Comparison of ENCODE assay signal across 9 cellular contexts in the genomic region with DNA sequence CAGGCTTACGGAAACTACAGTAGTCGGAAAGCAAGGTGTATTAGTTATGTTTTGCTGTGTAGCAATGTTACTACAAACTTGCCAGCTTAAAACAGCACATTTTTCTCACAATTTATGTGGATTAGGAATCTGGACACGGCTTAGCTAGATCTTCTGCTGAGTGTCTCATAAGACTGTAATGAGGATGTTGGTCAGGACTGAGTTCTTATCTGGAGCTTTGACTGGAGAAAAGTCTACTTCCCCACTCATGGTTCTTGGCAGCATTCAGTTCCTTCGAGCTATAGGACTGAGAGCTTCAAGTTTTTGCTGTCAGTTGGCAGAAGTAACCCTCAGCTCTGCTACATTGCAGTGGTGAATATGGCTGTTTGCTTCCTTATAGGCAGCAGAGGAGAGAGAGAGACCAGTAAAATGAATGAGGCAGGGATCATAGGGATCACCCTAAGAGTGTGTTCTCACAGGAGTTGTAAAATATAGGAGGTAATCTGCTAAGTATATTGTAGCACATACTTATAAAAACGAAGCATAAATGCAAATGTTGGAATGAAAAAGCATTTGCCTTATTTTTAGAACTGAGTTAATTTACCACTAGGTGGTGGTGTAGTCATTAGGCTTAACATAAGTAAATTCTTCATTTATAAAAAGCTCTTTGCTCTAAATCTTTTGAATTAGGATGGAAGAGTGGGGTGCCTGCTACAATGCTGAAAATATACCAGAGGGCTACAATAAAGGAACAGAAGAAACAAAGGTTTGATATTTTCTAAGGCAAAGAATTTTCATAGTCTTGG. TPM values are rescaled to one million over a fixed set of nuclear protein-coding genes. Genes with fewer than 3 reads are reported as not detected.
DNase-seq lines count a peak whose midpoint lies in the region; ATAC-seq, FAIRE-seq and TF ChIP-seq lines count a peak whose summit lies in the region.
"Had no signal": no experiment of that assay in that cellular context is flagged by ENCODE, and none has a peak within 500 bp of the region (broad histone marks: within the 10 kb centered on the region; RNA-seq: fewer than 3 reads in every experiment).

No MANE protein-coding gene starts in this region.

- H3K4me3 ChIP-seq in OCI-LY1 (ENCODE audit: low read depth, low read length, poor library complexity, severe bottlenecking) (no peak overlapping the region), epithelial cell of esophagus (ENCODE audit: low read length) (no peak overlapping the region)
- H3K4me3 ChIP-seq: right atrium auricular region had no signal

- peaks cover 3% of the 10 kb centered on the region; the same call in 1 of the 2 replicates for H3K36me3 ChIP-seq in OCI-LY1 (ENCODE audit: insufficient read depth, low read length)

- no peaks in the 10 kb centered on the region for H3K4me1 ChIP-seq in OCI-LY1 (ENCODE audit: insufficient read depth, low read length, severe bottlenecking)
- H3K4me1 ChIP-seq: right atrium auricular region had no signal

- H2AFZ ChIP-seq in OCI-LY1 (ENCODE audit: low read length), result no peak overlapping the region

- H3K27ac ChIP-seq in OCI-LY1 (ENCODE audit: low read depth, low read length, poor library complexity, severe bottlenecking), result no peak overlapping the region
- H3K27ac ChIP-seq: right atrium auricular region had no signal

- no peaks in the 10 kb centered on the region for H4K20me1 ChIP-seq in OCI-LY1 (ENCODE audit: insufficient read depth, low read length)

- no peak overlapping the region for H3K4me2 ChIP-seq in OCI-LY1 (ENCODE audit: low read length)

- H3K9me3 ChIP-seq in OCI-LY1 (ENCODE audit: low read length), result no peaks in the 10 kb centered on the region
- H3K9me3 ChIP-seq: right atrium auricular region had no signal

- no peak for ATAC-seq in HG03460 (IDR thresholded peaks at IDR 0.05; ENCODE audit: unreplicated experiment)

- H3K9ac ChIP-seq in OCI-LY1 (ENCODE audit: low read length), result no peak overlapping the region

- H3K79me2 ChIP-seq in OCI-LY1 (ENCODE audit: insufficient read depth, low read length), result no peaks in the 10 kb centered on the region

- DNase-seq in NCI-H748 (lab: John Stamatoyannopoulos, UW; ENCODE audit: unreplicated experiment) (peak; percentile 2), NCI-H748 treated with DMSO at 0.1 percent for 48 hours (lab: John Stamatoyannopoulos, UW) (no peak), epithelial cell of esophagus (ENCODE audit: low read depth) (peak; percentile 0), renal cortical epithelial cell (ENCODE audit: low read depth) (peak; percentile 16), mucosa of gallbladder (ENCODE audit: low spot score) (no peak), HTR-8/SVneo (ENCODE audit: insufficient read length, low spot score) (no peak)

- H3K27me3 ChIP-seq in OCI-LY1 (ENCODE audit: insufficient read depth, low read length), result no peaks in the 10 kb centered on the region
- H3K27me3 ChIP-seq: right atrium auricular region had no signal

- TF ChIP-seq CTCF in OCI-LY1 (IDR thresholded peaks at IDR 0.05; ENCODE audit: low read length) (peak; percentile 37; the same call in 1 of the 2 replicates), epithelial cell of esophagus (IDR thresholded peaks at IDR 0.05; ENCODE audit: insufficient read depth, low read depth, low read length, missing control alignments) (peak; percentile 20)

- H3K9me2 ChIP-seq in OCI-LY1 (ENCODE audit: low read depth, low read length), result no peaks in the 10 kb centered on the region

- H3F3A ChIP-seq in OCI-LY1 (ENCODE audit: insufficient read depth, low read length), result no peaks in the 10 kb centered on the region

- no peak for FAIRE-seq in HTR-8/SVneo (lab: Jason Lieb, UNC)

RNA-seq across cellular contexts. Expression of gene ALG13, which starts 38.6 kb away (rescaled TPM):
- total RNA-seq in renal cortical epithelial cell, result 36.8 and 47.7 TPM in 2 replicates
- total RNA-seq in mucosa of gallbladder, result 56.9 TPM

Comparison
In these comparisons a context has a peak if more than half of its experiments do, and no peak if none do; other contexts are left out.
1. DNase-seq: peak in NCI-H748 (single experiment), epithelial cell of esophagus (single experiment) and renal cortical epithelial cell (single experiment); none in NCI-H748 treated with DMSO at 0.1 percent for 48 hours (single experiment), mucosa of gallbladder (single experiment) and HTR-8/SVneo (single experiment).